8 cellular contexts compared by ENCODE assay signal in genomic region chr9:17134843-17135577, GRCh38. TPM values are rescaled to one million over a fixed set of nuclear protein-coding genes. Genes with fewer than 3 reads are reported as not detected.
DNase-seq lines count a peak whose midpoint lies in the region; ATAC-seq and TF ChIP-seq lines count a peak whose summit lies in the region.

Gene CNTLN, plus strand, starts transcription at chr9:17135040. Its CDS starts 26 bp downstream, at chr9:17135066.

- no peaks in the 10 kb centered on the region for H3K27me3 ChIP-seq in GM06990 (replicated peaks; ENCODE audit: control insufficient read depth, insufficient read depth, low read length)
- no peaks in the 10 kb centered on the region for H3K27me3 ChIP-seq in skeletal muscle tissue (ENCODE audit: control insufficient read depth in 3 of 3, insufficient read depth in 3 of 3, low read length in 3 of 3)

- peaks cover 3% of the 10 kb centered on the region for H3K4me1 Mint-ChIP-seq in T-helper 17 cell
- peaks cover 7% of the 10 kb centered on the region for H3K4me1 Mint-ChIP-seq in central memory CD8-positive, alpha-beta T cell

- H3K27me3 Mint-ChIP-seq in T-helper 17 cell = no peaks in the 10 kb centered on the region
- peaks cover 12% of the 10 kb centered on the region for H3K27me3 Mint-ChIP-seq in central memory CD8-positive, alpha-beta T cell

- peak within 1 kb of the TSS; percentile 78 for H3K4me3 ChIP-seq in GM06990 (replicated peaks; ENCODE audit: low read depth, low read length)
- H3K4me3 ChIP-seq in skeletal muscle tissue (ENCODE audit: low read length in 3 of 3) = peak within 1 kb of the TSS; percentile 82 to 88 (median 86)

- ATAC-seq in HG02623 (IDR thresholded peaks at IDR 0.05; ENCODE audit: unreplicated experiment) = peak; percentile 63
- ATAC-seq in T-helper 17 cell = peak; percentile 54
- peak; percentile 24 for ATAC-seq in central memory CD8-positive, alpha-beta T cell (replicated peaks; ENCODE audit: extremely low read depth, poor library complexity, severe bottlenecking)
- ATAC-seq in HG03457 (IDR thresholded peaks at IDR 0.05; ENCODE audit: unreplicated experiment) = no peak

- peak within 1 kb of the TSS; percentile 70 for H3K27ac ChIP-seq in skeletal muscle tissue (ENCODE audit: low read depth, low read length)

- peaks cover 9% of the 10 kb centered on the region for H3K9me3 Mint-ChIP-seq in central memory CD8-positive, alpha-beta T cell

- peak; percentile 93 for DNase-seq in GM06990 (ENCODE audit: extremely low read depth, insufficient read length)
- peak; percentile 82 for DNase-seq in NCI-H128 (lab: John Stamatoyannopoulos, UW; ENCODE audit: unreplicated experiment)
- DNase-seq in T-helper 17 cell = peak in 1 of 3 donors; percentile 18
- DNase-seq in central memory CD8-positive, alpha-beta T cell (ENCODE audit: low spot score in 2 of 2) = no peak
- DNase-seq in inferior parietal cortex (ENCODE audit: extremely low spot score) = peak; percentile 82

- H3K9ac ChIP-seq in skeletal muscle tissue (ENCODE audit: low read depth in 1 of 3, low read length in 3 of 3) = peak within 1 kb of the TSS; percentile 79 to 82 (median 80)

- H3K4me3 Mint-ChIP-seq in T-helper 17 cell = peak within 1 kb of the TSS; percentile 75
- peak within 1 kb of the TSS; percentile 64 for H3K4me3 Mint-ChIP-seq in central memory CD8-positive, alpha-beta T cell

- H3K36me3 Mint-ChIP-seq in T-helper 17 cell (ENCODE audit: low read depth) = no peaks in the 10 kb centered on the region
- no peaks in the 10 kb centered on the region for H3K36me3 Mint-ChIP-seq in central memory CD8-positive, alpha-beta T cell (ENCODE audit: insufficient read depth)

- no peaks in the 10 kb centered on the region for H3K36me3 ChIP-seq in GM06990 (ENCODE audit: control insufficient read depth, insufficient read depth, low read length)
- H3K36me3 ChIP-seq in skeletal muscle tissue (ENCODE audit: control insufficient read depth in 3 of 3, insufficient read depth in 3 of 3, low read length in 3 of 3) = no peaks in the 10 kb centered on the region

- no peak within 1 kb of the TSS for H3K27ac Mint-ChIP-seq in T-helper 17 cell
- H3K27ac Mint-ChIP-seq in central memory CD8-positive, alpha-beta T cell (ENCODE audit: low read depth) = no peak within 1 kb of the TSS

- TF ChIP-seq CTCF in GM06990 (IDR thresholded peaks at IDR 0.05; ENCODE audit: insufficient read depth, low read length, poor library complexity, severe bottlenecking) = no peak

- peaks cover 0 to 8% (median 8%) of the 10 kb centered on the region in 3 donors for H3K4me1 ChIP-seq in skeletal muscle tissue (ENCODE audit: control insufficient read depth in 3 of 3, insufficient read depth in 3 of 3, low read length in 3 of 3)

- H3K9me3 ChIP-seq in T-helper 17 cell (ENCODE audit: control insufficient read depth, low read length, poor library complexity, severe bottlenecking) (no peaks in the 10 kb centered on the region), skeletal muscle tissue (ENCODE audit: control insufficient read depth in 3 of 3, low read length in 3 of 3) (no peaks in the 10 kb centered on the region)

RNA-seq across cellular contexts. Expression of gene CNTLN, which starts in this region (rescaled TPM):
- total RNA-seq in T-helper 17 cell (under 1 TPM; 0.40 to 0.50 TPM), skeletal muscle tissue (9.4 TPM)

Comparison
In these comparisons a context has a peak if more than half of its experiments do, and no peak if none do; other contexts are left out.
1. Peak in ATAC-seq in T-helper 17 cell; RNA of the gene not detected or under 1 TPM.
2. DNase-seq: peak in GM06990 (single experiment), NCI-H128 (single experiment) and inferior parietal cortex (single experiment); none in central memory CD8-positive, alpha-beta T cell (0 of 2).